In the genomic region with DNA sequence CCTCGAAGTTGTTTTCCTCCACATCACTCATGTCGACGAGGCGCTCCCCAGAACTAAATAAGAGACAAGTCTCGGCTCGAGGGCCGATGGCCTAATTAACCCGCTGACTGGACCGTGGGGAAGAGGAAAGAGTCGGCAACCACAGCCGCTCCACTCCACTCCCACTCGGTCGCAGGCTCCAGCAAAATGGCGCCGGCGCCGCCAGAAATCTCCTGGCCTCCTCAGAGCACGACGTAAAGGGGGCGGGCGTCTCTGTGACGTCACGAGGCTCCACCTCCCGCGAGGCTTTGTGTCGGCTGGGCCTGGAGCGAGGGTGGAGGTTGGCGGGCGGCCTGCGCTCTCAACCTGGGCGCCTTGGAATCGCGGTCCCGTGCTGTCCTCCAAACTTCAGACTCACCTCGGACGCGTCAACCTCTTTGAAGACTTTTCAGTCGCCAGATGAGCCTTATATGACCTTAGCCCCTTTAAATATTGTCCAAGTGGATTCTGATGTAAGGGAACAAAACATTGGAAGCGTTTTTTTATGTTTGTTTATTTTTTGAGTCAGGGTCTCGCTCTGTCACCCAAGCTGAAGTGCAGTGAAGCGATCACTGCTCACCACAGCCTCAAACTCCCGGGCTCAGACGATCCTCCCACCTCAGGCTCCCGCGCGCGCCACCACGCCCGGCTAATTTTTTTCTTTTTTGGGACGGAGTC, we compare ENCODE assay signal across 1 cellular context.
A peak's percentile ranks its signal among the peaks of the same experiment; 100 is the strongest.
TF ChIP-seq lines count a peak whose summit lies in the region.

A gene (minus strand): TSS at position 188 of the 696 bp plus-strand sequence. CDS start 157 bp downstream, at position 31.

TF ChIP-seq in WTC11, 78 proteins besides CTCF, POLR2A, EP300 and RAD21 (continued from another document and continues in another):
- TF ChIP-seq, protein P1, sequence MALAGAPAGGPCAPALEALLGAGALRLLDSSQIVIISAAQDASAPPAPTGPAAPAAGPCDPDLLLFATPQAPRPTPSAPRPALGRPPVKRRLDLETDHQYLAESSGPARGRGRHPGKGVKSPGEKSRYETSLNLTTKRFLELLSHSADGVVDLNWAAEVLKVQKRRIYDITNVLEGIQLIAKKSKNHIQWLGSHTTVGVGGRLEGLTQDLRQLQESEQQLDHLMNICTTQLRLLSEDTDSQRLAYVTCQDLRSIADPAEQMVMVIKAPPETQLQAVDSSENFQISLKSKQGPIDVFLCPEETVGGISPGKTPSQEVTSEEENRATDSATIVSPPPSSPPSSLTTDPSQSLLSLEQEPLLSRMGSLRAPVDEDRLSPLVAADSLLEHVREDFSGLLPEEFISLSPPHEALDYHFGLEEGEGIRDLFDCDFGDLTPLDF (CRISPR knock-in tag; IDR thresholded peaks at IDR 0.05), result no peak
- TF ChIP-seq, protein P2, sequence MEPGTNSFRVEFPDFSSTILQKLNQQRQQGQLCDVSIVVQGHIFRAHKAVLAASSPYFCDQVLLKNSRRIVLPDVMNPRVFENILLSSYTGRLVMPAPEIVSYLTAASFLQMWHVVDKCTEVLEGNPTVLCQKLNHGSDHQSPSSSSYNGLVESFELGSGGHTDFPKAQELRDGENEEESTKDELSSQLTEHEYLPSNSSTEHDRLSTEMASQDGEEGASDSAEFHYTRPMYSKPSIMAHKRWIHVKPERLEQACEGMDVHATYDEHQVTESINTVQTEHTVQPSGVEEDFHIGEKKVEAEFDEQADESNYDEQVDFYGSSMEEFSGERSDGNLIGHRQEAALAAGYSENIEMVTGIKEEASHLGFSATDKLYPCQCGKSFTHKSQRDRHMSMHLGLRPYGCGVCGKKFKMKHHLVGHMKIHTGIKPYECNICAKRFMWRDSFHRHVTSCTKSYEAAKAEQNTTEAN (CRISPR knock-in tag; IDR thresholded peaks at IDR 0.05), result no peak
- TF ChIP-seq, protein P3, sequence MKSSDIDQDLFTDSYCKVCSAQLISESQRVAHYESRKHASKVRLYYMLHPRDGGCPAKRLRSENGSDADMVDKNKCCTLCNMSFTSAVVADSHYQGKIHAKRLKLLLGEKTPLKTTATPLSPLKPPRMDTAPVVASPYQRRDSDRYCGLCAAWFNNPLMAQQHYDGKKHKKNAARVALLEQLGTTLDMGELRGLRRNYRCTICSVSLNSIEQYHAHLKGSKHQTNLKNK (CRISPR knock-in tag; IDR thresholded peaks at IDR 0.05), result no peak
- TF ChIP-seq IRF2 (CRISPR knock-in tag; IDR thresholded peaks at IDR 0.05; ENCODE audit: borderline replicate concordance, low read depth), result no peak
- TF ChIP-seq FOXP1 (CRISPR knock-in tag; IDR thresholded peaks at IDR 0.05; ENCODE audit: borderline replicate concordance), result no peak; the same call in 1 of the 2 replicates
- TF ChIP-seq HMGA2 (CRISPR knock-in tag; IDR thresholded peaks at IDR 0.05), result no peak
- peak; percentile 98 for TF ChIP-seq KAT7 (CRISPR knock-in tag; IDR thresholded peaks at IDR 0.05; ENCODE audit: borderline replicate concordance)
- TF ChIP-seq, protein P4, sequence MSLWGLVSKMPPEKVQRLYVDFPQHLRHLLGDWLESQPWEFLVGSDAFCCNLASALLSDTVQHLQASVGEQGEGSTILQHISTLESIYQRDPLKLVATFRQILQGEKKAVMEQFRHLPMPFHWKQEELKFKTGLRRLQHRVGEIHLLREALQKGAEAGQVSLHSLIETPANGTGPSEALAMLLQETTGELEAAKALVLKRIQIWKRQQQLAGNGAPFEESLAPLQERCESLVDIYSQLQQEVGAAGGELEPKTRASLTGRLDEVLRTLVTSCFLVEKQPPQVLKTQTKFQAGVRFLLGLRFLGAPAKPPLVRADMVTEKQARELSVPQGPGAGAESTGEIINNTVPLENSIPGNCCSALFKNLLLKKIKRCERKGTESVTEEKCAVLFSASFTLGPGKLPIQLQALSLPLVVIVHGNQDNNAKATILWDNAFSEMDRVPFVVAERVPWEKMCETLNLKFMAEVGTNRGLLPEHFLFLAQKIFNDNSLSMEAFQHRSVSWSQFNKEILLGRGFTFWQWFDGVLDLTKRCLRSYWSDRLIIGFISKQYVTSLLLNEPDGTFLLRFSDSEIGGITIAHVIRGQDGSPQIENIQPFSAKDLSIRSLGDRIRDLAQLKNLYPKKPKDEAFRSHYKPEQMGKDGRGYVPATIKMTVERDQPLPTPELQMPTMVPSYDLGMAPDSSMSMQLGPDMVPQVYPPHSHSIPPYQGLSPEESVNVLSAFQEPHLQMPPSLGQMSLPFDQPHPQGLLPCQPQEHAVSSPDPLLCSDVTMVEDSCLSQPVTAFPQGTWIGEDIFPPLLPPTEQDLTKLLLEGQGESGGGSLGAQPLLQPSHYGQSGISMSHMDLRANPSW (CRISPR knock-in tag; conservative IDR thresholded peaks at IDR 0.05; ENCODE audit: low read depth), result no peak
- TF ChIP-seq TEAD4 (CRISPR knock-in tag; IDR thresholded peaks at IDR 0.05), result no peak
- TF ChIP-seq, protein P5, sequence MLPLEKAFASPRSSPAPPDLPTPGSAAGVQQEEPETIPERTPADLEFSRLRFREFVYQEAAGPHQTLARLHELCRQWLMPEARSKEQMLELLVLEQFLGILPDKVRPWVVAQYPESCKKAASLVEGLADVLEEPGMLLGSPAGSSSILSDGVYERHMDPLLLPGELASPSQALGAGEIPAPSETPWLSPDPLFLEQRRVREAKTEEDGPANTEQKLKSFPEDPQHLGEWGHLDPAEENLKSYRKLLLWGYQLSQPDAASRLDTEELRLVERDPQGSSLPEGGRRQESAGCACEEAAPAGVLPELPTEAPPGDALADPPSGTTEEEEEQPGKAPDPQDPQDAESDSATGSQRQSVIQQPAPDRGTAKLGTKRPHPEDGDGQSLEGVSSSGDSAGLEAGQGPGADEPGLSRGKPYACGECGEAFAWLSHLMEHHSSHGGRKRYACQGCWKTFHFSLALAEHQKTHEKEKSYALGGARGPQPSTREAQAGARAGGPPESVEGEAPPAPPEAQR (CRISPR knock-in tag; IDR thresholded peaks at IDR 0.05), result no peak
- no peak for TF ChIP-seq SMAD3 (CRISPR knock-in tag; IDR thresholded peaks at IDR 0.05; ENCODE audit: borderline replicate concordance)
- TF ChIP-seq NFYB (CRISPR knock-in tag; conservative IDR thresholded peaks at IDR 0.05; ENCODE audit: low read depth), result no peak
- TF ChIP-seq, protein P6, sequence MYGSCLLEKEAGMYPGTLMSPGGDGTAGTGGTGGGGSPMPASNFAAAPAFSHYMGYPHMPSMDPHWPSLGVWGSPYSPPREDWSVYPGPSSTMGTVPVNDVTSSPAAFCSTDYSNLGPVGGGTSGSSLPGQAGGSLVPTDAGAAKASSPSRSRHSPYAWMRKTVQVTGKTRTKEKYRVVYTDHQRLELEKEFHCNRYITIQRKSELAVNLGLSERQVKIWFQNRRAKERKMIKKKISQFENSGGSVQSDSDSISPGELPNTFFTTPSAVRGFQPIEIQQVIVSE (CRISPR knock-in tag; IDR thresholded peaks at IDR 0.05; ENCODE audit: borderline replicate concordance), result no peak
- TF ChIP-seq EMX1 (CRISPR knock-in tag; IDR thresholded peaks at IDR 0.05), result no peak
- TF ChIP-seq, protein P7, sequence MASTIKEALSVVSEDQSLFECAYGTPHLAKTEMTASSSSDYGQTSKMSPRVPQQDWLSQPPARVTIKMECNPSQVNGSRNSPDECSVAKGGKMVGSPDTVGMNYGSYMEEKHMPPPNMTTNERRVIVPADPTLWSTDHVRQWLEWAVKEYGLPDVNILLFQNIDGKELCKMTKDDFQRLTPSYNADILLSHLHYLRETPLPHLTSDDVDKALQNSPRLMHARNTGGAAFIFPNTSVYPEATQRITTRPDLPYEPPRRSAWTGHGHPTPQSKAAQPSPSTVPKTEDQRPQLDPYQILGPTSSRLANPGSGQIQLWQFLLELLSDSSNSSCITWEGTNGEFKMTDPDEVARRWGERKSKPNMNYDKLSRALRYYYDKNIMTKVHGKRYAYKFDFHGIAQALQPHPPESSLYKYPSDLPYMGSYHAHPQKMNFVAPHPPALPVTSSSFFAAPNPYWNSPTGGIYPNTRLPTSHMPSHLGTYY (CRISPR knock-in tag; IDR thresholded peaks at IDR 0.05), result no peak
- TF ChIP-seq, protein P8, sequence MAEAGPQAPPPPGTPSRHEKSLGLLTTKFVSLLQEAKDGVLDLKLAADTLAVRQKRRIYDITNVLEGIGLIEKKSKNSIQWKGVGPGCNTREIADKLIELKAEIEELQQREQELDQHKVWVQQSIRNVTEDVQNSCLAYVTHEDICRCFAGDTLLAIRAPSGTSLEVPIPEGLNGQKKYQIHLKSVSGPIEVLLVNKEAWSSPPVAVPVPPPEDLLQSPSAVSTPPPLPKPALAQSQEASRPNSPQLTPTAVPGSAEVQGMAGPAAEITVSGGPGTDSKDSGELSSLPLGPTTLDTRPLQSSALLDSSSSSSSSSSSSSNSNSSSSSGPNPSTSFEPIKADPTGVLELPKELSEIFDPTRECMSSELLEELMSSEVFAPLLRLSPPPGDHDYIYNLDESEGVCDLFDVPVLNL (CRISPR knock-in tag; IDR thresholded peaks at IDR 0.05; ENCODE audit: borderline replicate concordance, low read depth), result no peak
- TF ChIP-seq NR3C1 (CRISPR knock-in tag; conservative IDR thresholded peaks at IDR 0.05; ENCODE audit: low read depth), result no peak
- no peak for TF ChIP-seq ZNF671 (CRISPR knock-in tag; IDR thresholded peaks at IDR 0.05)
- peak; percentile 72; the same call in 1 of the 2 replicates for TF ChIP-seq ETV6 (CRISPR knock-in tag; IDR thresholded peaks at IDR 0.05)
- no peak for TF ChIP-seq ESRRA (CRISPR knock-in tag; IDR thresholded peaks at IDR 0.05; ENCODE audit: borderline replicate concordance)
- TF ChIP-seq RORB (CRISPR knock-in tag; IDR thresholded peaks at IDR 0.05), result no peak
- TF ChIP-seq JAZF1 (CRISPR knock-in tag; IDR thresholded peaks at IDR 0.05), result no peak
- TF ChIP-seq, protein P9, sequence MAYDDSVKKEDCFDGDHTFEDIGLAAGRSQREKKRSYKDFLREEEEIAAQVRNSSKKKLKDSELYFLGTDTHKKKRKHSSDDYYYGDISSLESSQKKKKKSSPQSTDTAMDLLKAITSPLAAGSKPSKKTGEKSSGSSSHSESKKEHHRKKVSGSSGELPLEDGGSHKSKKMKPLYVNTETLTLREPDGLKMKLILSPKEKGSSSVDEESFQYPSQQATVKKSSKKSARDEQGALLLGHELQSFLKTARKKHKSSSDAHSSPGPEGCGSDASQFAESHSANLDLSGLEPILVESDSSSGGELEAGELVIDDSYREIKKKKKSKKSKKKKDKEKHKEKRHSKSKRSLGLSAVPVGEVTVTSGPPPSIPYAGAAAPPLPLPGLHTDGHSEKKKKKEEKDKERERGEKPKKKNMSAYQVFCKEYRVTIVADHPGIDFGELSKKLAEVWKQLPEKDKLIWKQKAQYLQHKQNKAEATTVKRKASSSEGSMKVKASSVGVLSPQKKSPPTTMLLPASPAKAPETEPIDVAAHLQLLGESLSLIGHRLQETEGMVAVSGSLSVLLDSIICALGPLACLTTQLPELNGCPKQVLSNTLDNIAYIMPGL (CRISPR knock-in tag; IDR thresholded peaks at IDR 0.05), result peak; percentile 72; the same call in 1 of the 2 replicates
- TF ChIP-seq, protein P10, sequence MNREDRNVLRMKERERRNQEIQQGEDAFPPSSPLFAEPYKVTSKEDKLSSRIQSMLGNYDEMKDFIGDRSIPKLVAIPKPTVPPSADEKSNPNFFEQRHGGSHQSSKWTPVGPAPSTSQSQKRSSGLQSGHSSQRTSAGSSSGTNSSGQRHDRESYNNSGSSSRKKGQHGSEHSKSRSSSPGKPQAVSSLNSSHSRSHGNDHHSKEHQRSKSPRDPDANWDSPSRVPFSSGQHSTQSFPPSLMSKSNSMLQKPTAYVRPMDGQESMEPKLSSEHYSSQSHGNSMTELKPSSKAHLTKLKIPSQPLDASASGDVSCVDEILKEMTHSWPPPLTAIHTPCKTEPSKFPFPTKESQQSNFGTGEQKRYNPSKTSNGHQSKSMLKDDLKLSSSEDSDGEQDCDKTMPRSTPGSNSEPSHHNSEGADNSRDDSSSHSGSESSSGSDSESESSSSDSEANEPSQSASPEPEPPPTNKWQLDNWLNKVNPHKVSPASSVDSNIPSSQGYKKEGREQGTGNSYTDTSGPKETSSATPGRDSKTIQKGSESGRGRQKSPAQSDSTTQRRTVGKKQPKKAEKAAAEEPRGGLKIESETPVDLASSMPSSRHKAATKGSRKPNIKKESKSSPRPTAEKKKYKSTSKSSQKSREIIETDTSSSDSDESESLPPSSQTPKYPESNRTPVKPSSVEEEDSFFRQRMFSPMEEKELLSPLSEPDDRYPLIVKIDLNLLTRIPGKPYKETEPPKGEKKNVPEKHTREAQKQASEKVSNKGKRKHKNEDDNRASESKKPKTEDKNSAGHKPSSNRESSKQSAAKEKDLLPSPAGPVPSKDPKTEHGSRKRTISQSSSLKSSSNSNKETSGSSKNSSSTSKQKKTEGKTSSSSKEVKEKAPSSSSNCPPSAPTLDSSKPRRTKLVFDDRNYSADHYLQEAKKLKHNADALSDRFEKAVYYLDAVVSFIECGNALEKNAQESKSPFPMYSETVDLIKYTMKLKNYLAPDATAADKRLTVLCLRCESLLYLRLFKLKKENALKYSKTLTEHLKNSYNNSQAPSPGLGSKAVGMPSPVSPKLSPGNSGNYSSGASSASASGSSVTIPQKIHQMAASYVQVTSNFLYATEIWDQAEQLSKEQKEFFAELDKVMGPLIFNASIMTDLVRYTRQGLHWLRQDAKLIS (CRISPR knock-in tag; IDR thresholded peaks at IDR 0.05; ENCODE audit: borderline replicate concordance), result no peak
- TF ChIP-seq GABPB1 (CRISPR knock-in tag; IDR thresholded peaks at IDR 0.05), result no peak; the same call in 1 of the 2 replicates
- no peak for TF ChIP-seq ZBTB21 (CRISPR knock-in tag; IDR thresholded peaks at IDR 0.05; ENCODE audit: borderline replicate concordance)
- TF ChIP-seq NFE2L1 (CRISPR knock-in tag; IDR thresholded peaks at IDR 0.05), result 0 out of 2 replicates have a peak, but pooled peaks have one; percentile 21
- peak; percentile 92 for TF ChIP-seq CREM (CRISPR knock-in tag; IDR thresholded peaks at IDR 0.05)
- TF ChIP-seq, protein P11, sequence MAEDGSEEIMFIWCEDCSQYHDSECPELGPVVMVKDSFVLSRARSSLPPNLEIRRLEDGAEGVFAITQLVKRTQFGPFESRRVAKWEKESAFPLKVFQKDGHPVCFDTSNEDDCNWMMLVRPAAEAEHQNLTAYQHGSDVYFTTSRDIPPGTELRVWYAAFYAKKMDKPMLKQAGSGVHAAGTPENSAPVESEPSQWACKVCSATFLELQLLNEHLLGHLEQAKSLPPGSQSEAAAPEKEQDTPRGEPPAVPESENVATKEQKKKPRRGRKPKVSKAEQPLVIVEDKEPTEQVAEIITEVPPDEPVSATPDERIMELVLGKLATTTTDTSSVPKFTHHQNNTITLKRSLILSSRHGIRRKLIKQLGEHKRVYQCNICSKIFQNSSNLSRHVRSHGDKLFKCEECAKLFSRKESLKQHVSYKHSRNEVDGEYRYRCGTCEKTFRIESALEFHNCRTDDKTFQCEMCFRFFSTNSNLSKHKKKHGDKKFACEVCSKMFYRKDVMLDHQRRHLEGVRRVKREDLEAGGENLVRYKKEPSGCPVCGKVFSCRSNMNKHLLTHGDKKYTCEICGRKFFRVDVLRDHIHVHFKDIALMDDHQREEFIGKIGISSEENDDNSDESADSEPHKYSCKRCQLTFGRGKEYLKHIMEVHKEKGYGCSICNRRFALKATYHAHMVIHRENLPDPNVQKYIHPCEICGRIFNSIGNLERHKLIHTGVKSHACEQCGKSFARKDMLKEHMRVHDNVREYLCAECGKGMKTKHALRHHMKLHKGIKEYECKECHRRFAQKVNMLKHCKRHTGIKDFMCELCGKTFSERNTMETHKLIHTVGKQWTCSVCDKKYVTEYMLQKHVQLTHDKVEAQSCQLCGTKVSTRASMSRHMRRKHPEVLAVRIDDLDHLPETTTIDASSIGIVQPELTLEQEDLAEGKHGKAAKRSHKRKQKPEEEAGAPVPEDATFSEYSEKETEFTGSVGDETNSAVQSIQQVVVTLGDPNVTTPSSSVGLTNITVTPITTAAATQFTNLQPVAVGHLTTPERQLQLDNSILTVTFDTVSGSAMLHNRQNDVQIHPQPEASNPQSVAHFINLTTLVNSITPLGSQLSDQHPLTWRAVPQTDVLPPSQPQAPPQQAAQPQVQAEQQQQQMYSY (CRISPR knock-in tag; IDR thresholded peaks at IDR 0.05), result no peak
